ENCODE assay signal across 14 cellular contexts in genomic region chr1:183198463-183198862, GRCh38. TPM values are rescaled to one million over a fixed set of nuclear protein-coding genes. Genes with fewer than 3 reads are reported as not detected.
A peak's percentile ranks its signal among the peaks of the same experiment; 100 is the strongest.
DNase-seq lines count a peak whose midpoint lies in the region; ATAC-seq and TF ChIP-seq lines count a peak whose summit lies in the region.
"Had no signal": no experiment of that assay in that cellular context is flagged by ENCODE, and none has a peak within 500 bp of the region (broad histone marks: within the 10 kb centered on the region; RNA-seq: fewer than 3 reads in every experiment).

No MANE protein-coding gene starts in this region.

- peak; percentile 67 for TF ChIP-seq EP300 in stomach (IDR thresholded peaks at IDR 0.05)

- H3K9me3 ChIP-seq in breast epithelium = no peaks in the 10 kb centered on the region
- no peaks in the 10 kb centered on the region for H3K9me3 ChIP-seq in stomach
- H3K9me3 ChIP-seq in aorta (ENCODE audit: control insufficient read depth, low read length) = no peaks in the 10 kb centered on the region

- DNase-seq in HT1080 (ENCODE audit: low read depth) (peak; percentile 36), breast epithelium (ENCODE audit: low spot score in 2 of 2) (peak in 1 of 2 donors; percentile 89), kidney epithelial cell (ENCODE audit: low read depth) (peak; percentile 86), stomach (no peak), SKM-1 (lab: John Stamatoyannopoulos, UW; ENCODE audit: unreplicated experiment) (no peak), aorta (no peak)
- no peak for DNase-seq in NK-92 treated with Interleukin-12 subunit alpha and Interleukin-12 subunit beta, amount 100 ng/mL, for 24 hours (lab: John Stamatoyannopoulos, UW)
- DNase-seq: DMS153; NCI-H187 treated with DMSO at 0.1 percent for 48 hours; stimulated activated CD4-positive, alpha-beta T cell treated with anti-CD3 and anti-CD28 coated beads, Interleukin-15, amount 100 ng/mL, for 24 hours; stimulated activated naive CD4-positive, alpha-beta T cell treated with Interleukin-2 at 50 U/mL for 16 hours had no signal

- H3K27ac ChIP-seq in breast epithelium = peak overlapping the region; percentile 79 to 87
- peak overlapping the region in 1 of 5 donors; percentile 79 for H3K27ac ChIP-seq in stomach
- H3K27ac ChIP-seq in aorta (ENCODE audit: low read depth in 1 of 2, low read length in 2 of 2) = no peak overlapping the region
- H3K27ac ChIP-seq: cardiac muscle cell had no signal

- H3K36me3 ChIP-seq in breast epithelium (no peaks in the 10 kb centered on the region), kidney epithelial cell (ENCODE audit: control insufficient read depth, insufficient read depth, low read length) (no peaks in the 10 kb centered on the region), stomach (no peaks in the 10 kb centered on the region), aorta (ENCODE audit: control insufficient read depth in 1 of 2, insufficient read depth in 2 of 2, low read length in 1 of 2) (no peaks in the 10 kb centered on the region)
- H3K36me3 ChIP-seq: cardiac muscle cell had no signal

- WGBS in stomach, 5 donors = 70 to 91% (median 87%) methylated on average over 9 of the region's 9 CpGs
- 68 to 82% methylated on average over 9 of the region's 9 CpGs for WGBS in aorta, 2 donors

- TF ChIP-seq CTCF in breast epithelium (IDR thresholded peaks at IDR 0.05) (no peak), kidney epithelial cell (IDR thresholded peaks at IDR 0.05; ENCODE audit: insufficient read depth, low read length, poor library complexity, severe bottlenecking) (no peak), stomach (IDR thresholded peaks at IDR 0.05) (no peak)

- H3K4me1 ChIP-seq in breast epithelium = no peaks in the 10 kb centered on the region
- peaks cover 0 to 7% (median 0%) of the 10 kb centered on the region in 4 donors for H3K4me1 ChIP-seq in stomach
- peaks cover 0 to 2% of the 10 kb centered on the region in 2 donors for H3K4me1 ChIP-seq in aorta (ENCODE audit: control insufficient read depth in 1 of 2, insufficient read depth in 2 of 2, low read length in 2 of 2)

- no peak overlapping the region for H3K4me3 ChIP-seq in breast epithelium
- H3K4me3 ChIP-seq in kidney epithelial cell (ENCODE audit: low read depth, low read length) = no peak overlapping the region
- no peak overlapping the region for H3K4me3 ChIP-seq in stomach
- H3K4me3 ChIP-seq in aorta (ENCODE audit: low read length in 2 of 2) = no peak overlapping the region
- H3K4me3 ChIP-seq: cardiac muscle cell had no signal

- no peaks in the 10 kb centered on the region for H3K27me3 ChIP-seq in breast epithelium
- no peaks in the 10 kb centered on the region for H3K27me3 ChIP-seq in kidney epithelial cell (ENCODE audit: control insufficient read depth, insufficient read depth, low read length)
- H3K27me3 ChIP-seq in stomach = no peaks in the 10 kb centered on the region
- H3K27me3 ChIP-seq in aorta (ENCODE audit: control insufficient read depth in 1 of 2, insufficient read depth in 2 of 2, low read length in 1 of 2) = no peaks in the 10 kb centered on the region
- H3K27me3 ChIP-seq: cardiac muscle cell had no signal

- ATAC-seq in GM18867 (IDR thresholded peaks at IDR 0.05; ENCODE audit: unreplicated experiment) (no peak), aorta (ENCODE audit: low FRiP score) (no peak)

- TF ChIP-seq POLR2A in breast epithelium (IDR thresholded peaks at IDR 0.05) (no peak), stomach (IDR thresholded peaks at IDR 0.05) (no peak)

- intact Hi-C loops in breast epithelium (cut with DNase I; ENCODE audit: low total_unique reads) = no loop called here
- intact Hi-C loops in stomach (cut with DNase I; ENCODE audit: low total_unique reads) = no loop called here
- intact Hi-C loops in aorta (cut with DNase I) = no loop called here

RNA-seq across cellular contexts. Expression of gene LAMC2, which starts 12.4 kb away (rescaled TPM):
- 55.4 and 58.8 TPM in 2 replicates for total RNA-seq in HT1080 (2014; rRNA removed; shearing (Covaris generic))
- polyA plus RNA-seq in HT1080 (2015; cell fraction: cytosol; rRNA removed) = 45.1 and 51.7 TPM in 2 replicates
- polyA plus RNA-seq in HT1080 (2015; cell fraction: nucleus; rRNA removed) = 176 and 187 TPM in 2 replicates
- total RNA-seq in breast epithelium = 10 to 100 TPM in 2 of 3 donors, 1 to 10 TPM in 1; 3.0 to 20.3 (median 16.4) TPM
- 1,180 and 1,184 TPM in 2 replicates for total RNA-seq in kidney epithelial cell
- 10 to 100 TPM in 4 of 5 donors, 1 to 10 TPM in 1; 5.3 to 21.3 (median 12.7) TPM for total RNA-seq in stomach
- 10 to 100 TPM in 1 of 3 donors, 1 to 10 TPM in 2; 2.0 to 18.7 (median 4.3) TPM for polyA plus RNA-seq in stomach
- total RNA-seq in aorta = under 1 TPM; 0.90 to 0.91 TPM
- polyA plus RNA-seq in aorta = 1 to 10 TPM; 1.0 to 1.2 TPM
- total RNA-seq: T-helper 2 cell treated with Interferon-gamma antibody and Interleukin-4, amounts not matched to agents 100 ng/mL and 5 ng/mL, for 36 hours had no signal

Comparison
In these comparisons a context has a peak if more than half of its experiments do, and no peak if none do; other contexts are left out.
1. DNase-seq: peak in HT1080 (single experiment) and kidney epithelial cell (single experiment); none in stomach (single experiment), SKM-1 (single experiment), NK-92 treated with Interleukin-12 subunit alpha and Interleukin-12 subunit beta, amount 100 ng/mL, for 24 hours (single experiment) and aorta (0 of 2).
2. H3K27ac ChIP-seq: peak in breast epithelium (2 of 2); none in aorta (0 of 2).
3. RNA of gene LAMC2, which starts 12.4 kb away (total RNA-seq): 1,180 to 1,184 TPM in kidney epithelial cell; 55.4 to 58.8 TPM in HT1080, 3.0 to 20.3 TPM in breast epithelium, 5.3 to 21.3 TPM in stomach and 0.90 to 0.91 TPM in aorta; every median in the first group is over 10 times any median in the second.